11 cellular contexts compared by ENCODE assay signal in genomic region chr9:114394523-114395193, GRCh38. TPM values are rescaled to one million over a fixed set of nuclear protein-coding genes. Genes with fewer than 3 reads are reported as not detected.
A peak's percentile ranks its signal among the peaks of the same experiment; 100 is the strongest.
DNase-seq lines count a peak whose midpoint lies in the region; ATAC-seq and TF ChIP-seq lines count a peak whose summit lies in the region.
"Had no signal": no experiment of that assay in that cellular context is flagged by ENCODE, and none has a peak within 500 bp of the region (broad histone marks: within the 10 kb centered on the region; RNA-seq: fewer than 3 reads in every experiment).

No MANE protein-coding gene starts in this region.

- H3K9me3 ChIP-seq in spleen: no peaks in the 10 kb centered on the region

- DNase-seq in DMS 273 (lab: John Stamatoyannopoulos, UW; ENCODE audit: unreplicated experiment) (peak; percentile 80), RWPE1 (ENCODE audit: low spot score) (no peak), spleen (no peak), GM10248 (ENCODE audit: extremely low spot score) (no peak), kidney tubule cell (ENCODE audit: low spot score) (no peak), KG1 (lab: John Stamatoyannopoulos, UW) (no peak), sciatic nerve (ENCODE audit: low spot score) (no peak)
- DNase-seq in effector memory CD8-positive, alpha-beta T cell: no peak
- DNase-seq: central memory CD4-positive, alpha-beta T cell; NCI-H2081 treated with DMSO at 0.1 percent for 48 hours; nephron progenitor cell had no signal

- TF ChIP-seq CTCF in RWPE1 (conservative IDR thresholded peaks at IDR 0.05; ENCODE audit: low read depth) (no peak), spleen (IDR thresholded peaks at IDR 0.05 in 8 of 11, conservative IDR thresholded peaks at IDR 0.05 in 3 of 11) (no peak), GM10248 (IDR thresholded peaks at IDR 0.05; ENCODE audit: control extremely low read depth, extremely low read depth, low read depth, missing control alignments) (no peak)

- no peak for TF ChIP-seq POLR2A in spleen (IDR thresholded peaks at IDR 0.05)

- no peaks in the 10 kb centered on the region for H3K27me3 ChIP-seq in spleen (replicated peaks in 1 of 7)

- peaks cover 0 to 49% (median 0%) of the 10 kb centered on the region in 6 donors for H3K36me3 ChIP-seq in spleen

- intact Hi-C loops in spleen (cut with DNase I; ENCODE audit: low total_unique reads) (loop anchor here (10.0 kb wide), 1 partner anchor 50 kb away; no protein-coding TSS in a partner anchor), sciatic nerve (cut with DNase I) (no loop called here)

- no peaks in the 10 kb centered on the region for H3K27me3 Mint-ChIP-seq in effector memory CD8-positive, alpha-beta T cell

- peak overlapping the region; percentile 81 to 98 for H3K27ac Mint-ChIP-seq in effector memory CD8-positive, alpha-beta T cell

- H3K4me1 ChIP-seq in spleen: peaks cover 70 to 96% (median 85%) of the 10 kb centered on the region in 6 donors

- 38 to 67% (median 55%) methylated on average over 6 of the region's 6 CpGs for WGBS in spleen, 5 donors

- H3K4me1 Mint-ChIP-seq in effector memory CD8-positive, alpha-beta T cell (ENCODE audit: low read depth in 2 of 2): peaks cover 52 to 65% of the 10 kb centered on the region in 2 donors

- H3K4me3 ChIP-seq in spleen: peak overlapping the region in 1 of 8 donors; percentile 23

- CTCF ChIA-PET in RWPE1 (lab: Yijun Ruan, JAX) (no interaction called here), GM10248 (lab: Yijun Ruan, JAX) (interaction anchor here (1.0 to 6.8 kb wide), 7 partner anchors 9 to 512 kb away, joined by 3 to 40 read pairs (median 6); no protein-coding TSS in a partner anchor)

- H3K9me3 Mint-ChIP-seq in effector memory CD8-positive, alpha-beta T cell: no peaks in the 10 kb centered on the region
- H3K9me3 Mint-ChIP-seq: nephron progenitor cell had no signal

- no peak for ATAC-seq in effector memory CD8-positive, alpha-beta T cell (replicated peaks)
- no peak for ATAC-seq in sciatic nerve

- H3K27ac ChIP-seq in RWPE1 (peak overlapping the region; percentile 25), spleen (peak overlapping the region in 7 of 8 donors; percentile 48 to 99 (median 72))

- H3K36me3 Mint-ChIP-seq in effector memory CD8-positive, alpha-beta T cell (ENCODE audit: insufficient read depth): peaks cover 70% of the 10 kb centered on the region

- POLR2A ChIA-PET in RWPE1 (lab: Yijun Ruan, JAX; ENCODE audit: low non-redundant PET): interaction anchor here (0.6 kb wide), 1 partner anchor 10 kb away, joined by 8 read pairs; no protein-coding TSS in a partner anchor
- POLR2A ChIA-PET in GM10248 (lab: Yijun Ruan, JAX): interaction anchor here (1.6 kb wide), 1 partner anchor 9 kb away, joined by 6 read pairs; no protein-coding TSS in a partner anchor

- peak overlapping the region; percentile 33 to 98 for H3K4me3 Mint-ChIP-seq in effector memory CD8-positive, alpha-beta T cell
- H3K4me3 Mint-ChIP-seq: nephron progenitor cell had no signal

RNA-seq across cellular contexts. Expression of gene AKNA, which starts 6.9 kb away (rescaled TPM):
- total RNA-seq in spleen (100 to 1,000 TPM; 198 to 324 (median 238) TPM), sciatic nerve (29.0 TPM)
- polyA plus RNA-seq in spleen: 100 to 1,000 TPM in 2 of 3 donors, 10 to 100 TPM in 1; 92.9 to 129 (median 124) TPM
